ENCODE assay signal across 4 cellular contexts in genomic region chr2:121639846-121640245, GRCh38. TPM values are rescaled to one million over a fixed set of nuclear protein-coding genes. Genes with fewer than 3 reads are reported as not detected.
DNase-seq lines count a peak whose midpoint lies in the region; ATAC-seq and TF ChIP-seq lines count a peak whose summit lies in the region.
"Not testable (repeated sequence)": the region's sequence is repeated elsewhere in the genome, so short reads cannot be mapped to it uniquely, and the experiment has no call there.

No MANE protein-coding gene starts in this region.

- CTCF ChIA-PET in activated CD4-positive, alpha-beta memory T cell treated with anti-CD3 and anti-CD28 coated beads for 36 hours (lab: Charles Lee); MCF 10A (lab: Yijun Ruan, JAX): not testable (repeated sequence)

- H3K4me3 Mint-ChIP-seq in activated CD4-positive, alpha-beta memory T cell treated with anti-CD3 and anti-CD28 coated beads for 36 hours; MCF 10A (ENCODE audit: unreplicated experiment); glutamatergic neuron (ENCODE audit: unreplicated experiment): not testable (repeated sequence)

- not testable (repeated sequence) for H3K27me3 Mint-ChIP-seq in activated CD4-positive, alpha-beta memory T cell treated with anti-CD3 and anti-CD28 coated beads for 36 hours; MCF 10A (ENCODE audit: insufficient read depth, unreplicated experiment); glutamatergic neuron (ENCODE audit: unreplicated experiment)

- H3K4me1 Mint-ChIP-seq in activated CD4-positive, alpha-beta memory T cell treated with anti-CD3 and anti-CD28 coated beads for 36 hours (ENCODE audit: low read depth): peaks cover 31% of the 10 kb centered on the region
- peaks cover 20% of the 10 kb centered on the region for H3K4me1 Mint-ChIP-seq in MCF 10A (ENCODE audit: insufficient read depth, unreplicated experiment)
- peaks cover 13% of the 10 kb centered on the region for H3K4me1 Mint-ChIP-seq in glutamatergic neuron (ENCODE audit: low read depth, unreplicated experiment)

- H3K27ac Mint-ChIP-seq in activated CD4-positive, alpha-beta memory T cell treated with anti-CD3 and anti-CD28 coated beads for 36 hours: peak overlapping the region; percentile 30
- H3K27ac Mint-ChIP-seq in MCF 10A (ENCODE audit: low read depth, unreplicated experiment): peak overlapping the region; percentile 66
- H3K27ac Mint-ChIP-seq in glutamatergic neuron (ENCODE audit: unreplicated experiment): peak overlapping the region; percentile 22

- not testable (repeated sequence) for TF ChIP-seq CTCF in MCF 10A (IDR thresholded peaks at IDR 0.05; ENCODE audit: unreplicated experiment); glutamatergic neuron (IDR thresholded peaks at IDR 0.05; ENCODE audit: partially characterized antibody, unreplicated experiment)

- not testable (repeated sequence) for BruUV-seq in MCF 10A (replicated peaks; lab: Mats Ljungman, UMichigan)

- POLR2A ChIA-PET in activated CD4-positive, alpha-beta memory T cell treated with anti-CD3 and anti-CD28 coated beads for 36 hours (lab: Charles Lee): not testable (repeated sequence)
- POLR2A ChIA-PET in MCF 10A (lab: Yijun Ruan, JAX): interaction anchor here (1.3 to 2.7 kb wide), 3 partner anchors 10 to 109 kb away, joined by 4 to 24 read pairs (median 5); partner anchors contain the start of genes CLASP1 and RNU4ATAC

- not testable (repeated sequence) for ATAC-seq in SK-N-SH treated with all-trans-retinoic acid at 6 μM for 48 hours

- DNase-seq in activated CD4-positive, alpha-beta memory T cell treated with anti-CD3 and anti-CD28 coated beads for 36 hours; MCF 10A (ENCODE audit: unreplicated experiment); glutamatergic neuron: not testable (repeated sequence)

- intact Hi-C loops in activated CD4-positive, alpha-beta memory T cell treated with anti-CD3 and anti-CD28 coated beads for 36 hours (cut with micrococcal nuclease); MCF 10A (cut with micrococcal nuclease): not testable (repeated sequence)

- H3K36me3 Mint-ChIP-seq in activated CD4-positive, alpha-beta memory T cell treated with anti-CD3 and anti-CD28 coated beads for 36 hours: peaks cover 29% of the 10 kb centered on the region
- H3K36me3 Mint-ChIP-seq in MCF 10A (ENCODE audit: insufficient read depth, unreplicated experiment) (peaks cover 27% of the 10 kb centered on the region), glutamatergic neuron (ENCODE audit: unreplicated experiment) (peaks cover 15% of the 10 kb centered on the region)

- H3K9me3 Mint-ChIP-seq in activated CD4-positive, alpha-beta memory T cell treated with anti-CD3 and anti-CD28 coated beads for 36 hours; glutamatergic neuron (ENCODE audit: unreplicated experiment): not testable (repeated sequence)
- peaks cover 15% of the 10 kb centered on the region for H3K9me3 Mint-ChIP-seq in MCF 10A (ENCODE audit: unreplicated experiment)

TF ChIP-seq in SK-N-SH treated with all-trans-retinoic acid at 6 μM for 48 hours, 23 proteins besides CTCF, POLR2A, EP300 and RAD21:
- 0 out of 2 replicates have a peak, but pooled peaks have one; percentile 24 for TF ChIP-seq ZNF8 (CRISPR knock-in tag; IDR thresholded peaks at IDR 0.05)

RNA-seq across cellular contexts. Expression of gene CLASP1, which starts 9.4 kb away (rescaled TPM):
- 100 to 1,000 TPM; 122 to 126 TPM for total RNA-seq in activated CD4-positive, alpha-beta memory T cell treated with anti-CD3 and anti-CD28 coated beads for 36 hours
- total RNA-seq in MCF 10A (2022) (76.5 and 81.9 TPM in 2 replicates), glutamatergic neuron (ENCODE audit: unreplicated experiment) (163 TPM)
